ENCODE assay signal across 19 cellular contexts in the genomic region with DNA sequence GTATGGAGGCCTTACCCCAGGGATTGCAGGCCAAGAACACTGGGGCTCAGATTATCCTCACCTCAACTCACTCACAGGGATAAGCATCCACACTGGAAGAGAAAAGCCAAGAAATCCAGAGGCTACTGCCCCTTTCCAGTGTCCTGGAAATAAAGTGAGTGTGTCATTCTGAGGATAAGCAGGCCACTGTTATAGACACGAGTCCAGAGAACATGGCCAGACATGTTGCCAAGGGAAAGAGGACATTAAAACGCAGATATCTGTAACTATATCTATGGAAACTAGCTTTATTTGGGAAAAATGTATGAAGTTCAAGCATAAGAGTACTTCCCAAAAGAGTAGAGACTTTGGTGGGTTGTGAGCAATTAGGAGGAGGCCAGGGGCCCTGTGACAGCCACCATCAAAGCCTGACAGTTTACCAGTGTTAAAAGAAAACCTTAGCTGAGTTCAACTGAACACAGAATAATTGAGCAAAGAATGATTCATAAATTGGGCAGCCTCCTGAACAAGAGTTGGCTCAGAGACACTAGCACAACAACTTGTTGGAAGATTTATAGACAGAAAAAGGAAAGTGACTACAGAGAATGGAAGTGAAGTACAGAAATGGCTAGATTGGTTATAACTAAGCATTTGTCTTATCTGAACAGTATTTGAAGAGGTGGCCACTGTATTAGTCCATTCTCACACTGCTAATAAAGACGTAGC.
"Had no signal": no experiment of that assay in that cellular context is flagged by ENCODE, and none has a peak within 500 bp of the region (broad histone marks: within the 10 kb centered on the region; RNA-seq: fewer than 3 reads in every experiment).

No MANE protein-coding gene starts in this region.

- ATAC-seq: activated naive CD4-positive, alpha-beta T cell treated with anti-CD3 and anti-CD28 coated beads, Interleukin-2, amount 50 U/mL, for 72 hours; activated T-cell treated with anti-CD3 and anti-CD28 coated beads, Interleukin-2, amount 50 U/mL, for 4 hours; left ventricle myocardium superior; natural killer cell; right cardiac atrium; WTC11 had no signal

- H3K4me1 ChIP-seq: spleen had no signal

- H3K4me3 Mint-ChIP-seq: activated CD4-positive, alpha-beta memory T cell treated with anti-CD3 and anti-CD28 coated beads, Interleukin-2, amount 10 ng/mL, durations not matched to agents 7 days and 5 days; activated T-cell treated with anti-CD3 and anti-CD28 coated beads, Interleukin-2, amount 50 U/mL, for 4 hours; endodermal cell; natural killer cell; stimulated activated naive CD8-positive, alpha-beta T cell treated with anti-CD3 and anti-CD28 coated beads, Interleukin-15, Interleukin-2, amounts not matched to agents 100 ng/mL and 50 ng/mL, for 24 hours; type B pancreatic cell; WTC11 had no signal

- DNase-seq: activated CD4-positive, alpha-beta memory T cell treated with anti-CD3 and anti-CD28 coated beads, Interleukin-2, amount 10 ng/mL, durations not matched to agents 7 days and 5 days; activated CD4-positive, alpha-beta T cell treated with anti-CD3 and anti-CD28 coated beads for 4 hours; activated effector memory CD4-positive, alpha-beta T cell treated with Interleukin-2 at 50 U/mL for 16 hours; activated T-cell treated with anti-CD3 and anti-CD28 coated beads, Interleukin-2, amount 50 U/mL, for 4 hours; brain microvascular endothelial cell; endodermal cell; hippocampal formation; left ventricle myocardium superior; mesendoderm; natural killer cell; right cardiac atrium; spleen; SW 1271 had no signal

- H3K4me3 ChIP-seq: spleen had no signal

- H3K36me3 ChIP-seq: brain microvascular endothelial cell, neutrophil, spleen had no signal

- H3K9me3 ChIP-seq: neutrophil had no signal

- H3K4me1 Mint-ChIP-seq: activated CD4-positive, alpha-beta memory T cell treated with anti-CD3 and anti-CD28 coated beads, Interleukin-2, amount 10 ng/mL, durations not matched to agents 7 days and 5 days; endodermal cell; natural killer cell had no signal

- H3K36me3 Mint-ChIP-seq: type B pancreatic cell had no signal

- H3K27ac Mint-ChIP-seq: activated CD4-positive, alpha-beta memory T cell treated with anti-CD3 and anti-CD28 coated beads, Interleukin-2, amount 10 ng/mL, durations not matched to agents 7 days and 5 days; activated naive CD4-positive, alpha-beta T cell treated with anti-CD3 and anti-CD28 coated beads, Interleukin-2, amount 50 U/mL, for 72 hours; endodermal cell; natural killer cell; progenitor cell of endocrine pancreas; stimulated activated naive CD8-positive, alpha-beta T cell treated with anti-CD3 and anti-CD28 coated beads, Interleukin-15, Interleukin-2, amounts not matched to agents 100 ng/mL and 50 ng/mL, for 24 hours; type B pancreatic cell; WTC11 had no signal

- H3K27me3 Mint-ChIP-seq: activated CD4-positive, alpha-beta memory T cell treated with anti-CD3 and anti-CD28 coated beads, Interleukin-2, amount 10 ng/mL, durations not matched to agents 7 days and 5 days; progenitor cell of endocrine pancreas; stimulated activated naive CD8-positive, alpha-beta T cell treated with anti-CD3 and anti-CD28 coated beads, Interleukin-15, Interleukin-2, amounts not matched to agents 100 ng/mL and 50 ng/mL, for 24 hours; type B pancreatic cell had no signal

- H3K27ac ChIP-seq: brain microvascular endothelial cell, neutrophil, spleen had no signal

- H3K27me3 ChIP-seq: brain microvascular endothelial cell, neutrophil, spleen had no signal
